ENCODE assay signal across 1 cellular context in genomic region chr18:70672581-70672980, GRCh38.
TF ChIP-seq lines count a peak whose summit lies in the region.

No MANE protein-coding gene starts in this region.

TF ChIP-seq in GM23338, 12 proteins besides CTCF, POLR2A, EP300 and RAD21 (continued from another document):
- TF ChIP-seq ZNF462 (CRISPR knock-in tag; IDR thresholded peaks at IDR 0.05) (no peak), CREB1 (CRISPR knock-in tag; IDR thresholded peaks at IDR 0.05; ENCODE audit: low read depth) (no peak), ZNF114 (CRISPR knock-in tag; IDR thresholded peaks at IDR 0.05) (no peak), ETS1 (IDR thresholded peaks at IDR 0.05) (no peak), ZNF331 (CRISPR knock-in tag; IDR thresholded peaks at IDR 0.05; ENCODE audit: low read depth) (no peak), EZH2 (IDR thresholded peaks at IDR 0.05; ENCODE audit: low read depth, unreplicated experiment) (no peak), JUNB (IDR thresholded peaks at IDR 0.05; ENCODE audit: unreplicated experiment) (no peak), REST (IDR thresholded peaks at IDR 0.05; ENCODE audit: unreplicated experiment) (no peak)
